ENCODE assay signal across 10 cellular contexts in the genomic region with DNA sequence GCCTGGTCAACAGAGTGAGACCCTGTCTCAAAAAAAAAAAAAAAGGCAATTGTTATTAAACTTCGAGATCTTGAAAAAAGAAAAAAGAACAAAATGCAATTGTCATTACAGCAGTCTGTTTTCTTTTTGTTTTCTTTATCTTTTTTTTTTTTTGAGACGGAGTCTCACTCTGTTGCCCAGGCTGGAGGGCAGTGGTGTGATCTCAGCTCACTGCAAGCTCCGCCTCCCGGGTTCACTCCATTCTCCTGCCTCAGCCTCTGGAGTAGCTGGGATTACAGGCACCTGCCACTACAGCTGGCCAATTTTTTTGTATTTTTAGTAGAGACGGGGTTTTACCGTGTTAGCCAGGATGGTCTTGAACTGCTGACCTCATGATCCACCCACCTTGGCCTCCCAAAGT. TPM values are rescaled to one million over a fixed set of nuclear protein-coding genes. Genes with fewer than 3 reads are reported as not detected.
"Had no signal": no experiment of that assay in that cellular context is flagged by ENCODE, and none has a peak within 500 bp of the region (broad histone marks: within the 10 kb centered on the region; RNA-seq: fewer than 3 reads in every experiment).

No MANE protein-coding gene starts in this region.

RNA-seq across cellular contexts. Expression of gene ARRDC5, which starts 19.8 kb away (rescaled TPM):
- total RNA-seq: kidney epithelial cell, left lobe of liver, left ventricle myocardium inferior, left ventricle myocardium superior, lung microvascular endothelial cell, mammary epithelial cell, mesothelial cell of epicardium, myocyte had no signal
- polyA plus RNA-seq: keratinocyte, liver, mammary epithelial cell had no signal
